In genomic region chr17:80262291-80262690, GRCh38 we compare ENCODE assay signal across 8 cellular contexts. TPM values are rescaled to one million over a fixed set of nuclear protein-coding genes. Genes with fewer than 3 reads are reported as not detected.
A peak's percentile ranks its signal among the peaks of the same experiment; 100 is the strongest.
DNase-seq lines count a peak whose midpoint lies in the region; ATAC-seq and TF ChIP-seq lines count a peak whose summit lies in the region.

No MANE protein-coding gene starts in this region.

- CTCF ChIA-PET in activated naive CD4-positive, alpha-beta T cell treated with anti-CD3 and anti-CD28 coated beads, Interleukin-2, amount 10 ng/mL, durations not matched to agents 7 days and 5 days (lab: Charles Lee): interaction anchor here (2.1 kb wide), 1 partner anchor 161 kb away, joined by 5 read pairs; the partner anchor contains the start of gene GAA

- no peaks in the 10 kb centered on the region for H3K27me3 ChIP-seq in adipocyte (replicated peaks; ENCODE audit: control insufficient read depth, insufficient read depth, low read length)
- H3K27me3 ChIP-seq in lung (ENCODE audit: control insufficient read depth, insufficient read depth): no peaks in the 10 kb centered on the region

- peak overlapping the region; percentile 83 to 95 for H3K27ac ChIP-seq in lung (ENCODE audit: low read depth in 1 of 2, low read length in 1 of 2)

- H3K36me3 ChIP-seq in adipocyte (ENCODE audit: control insufficient read depth, insufficient read depth, low read length, severe bottlenecking) (no peaks in the 10 kb centered on the region), lung (ENCODE audit: control insufficient read depth in 2 of 2, insufficient read depth in 2 of 2, low read length in 2 of 2) (peaks cover 0 to 4% of the 10 kb centered on the region in 2 donors)

- H3K4me1 ChIP-seq in adipocyte (ENCODE audit: control insufficient read depth, insufficient read depth, low read length) (peaks cover 34% of the 10 kb centered on the region), lung (ENCODE audit: control insufficient read depth in 2 of 2, insufficient read depth in 2 of 2, low read length in 2 of 2) (peaks cover 3 to 22% of the 10 kb centered on the region in 2 donors)

- H3K27ac Mint-ChIP-seq in activated naive CD4-positive, alpha-beta T cell treated with anti-CD3 and anti-CD28 coated beads, Interleukin-2, amount 10 ng/mL, durations not matched to agents 7 days and 5 days: peak overlapping the region; percentile 93
- H3K27ac Mint-ChIP-seq in type B pancreatic cell: peak overlapping the region; percentile 94

- H3K36me3 Mint-ChIP-seq in activated naive CD4-positive, alpha-beta T cell treated with anti-CD3 and anti-CD28 coated beads, Interleukin-2, amount 10 ng/mL, durations not matched to agents 7 days and 5 days: peaks cover 21% of the 10 kb centered on the region
- H3K36me3 Mint-ChIP-seq in type B pancreatic cell: peaks cover 4% of the 10 kb centered on the region

- peaks cover 62% of the 10 kb centered on the region for H3K4me1 Mint-ChIP-seq in activated naive CD4-positive, alpha-beta T cell treated with anti-CD3 and anti-CD28 coated beads, Interleukin-2, amount 10 ng/mL, durations not matched to agents 7 days and 5 days
- H3K4me1 Mint-ChIP-seq in type B pancreatic cell (ENCODE audit: unreplicated experiment): peaks cover 11% of the 10 kb centered on the region

- H3K4me3 ChIP-seq in adipocyte (ENCODE audit: low read length) (peak overlapping the region; percentile 92), lung (no peak overlapping the region)

- H3K9me3 ChIP-seq in adipocyte (ENCODE audit: control insufficient read depth, low read length) (no peaks in the 10 kb centered on the region), lung (ENCODE audit: control insufficient read depth in 2 of 2, insufficient read depth in 1 of 2, low read length in 1 of 2) (no peaks in the 10 kb centered on the region)

- no peaks in the 10 kb centered on the region for H3K27me3 Mint-ChIP-seq in activated naive CD4-positive, alpha-beta T cell treated with anti-CD3 and anti-CD28 coated beads, Interleukin-2, amount 10 ng/mL, durations not matched to agents 7 days and 5 days
- H3K27me3 Mint-ChIP-seq in type B pancreatic cell: no peaks in the 10 kb centered on the region

- no peaks in the 10 kb centered on the region for H3K9me3 Mint-ChIP-seq in activated naive CD4-positive, alpha-beta T cell treated with anti-CD3 and anti-CD28 coated beads, Interleukin-2, amount 10 ng/mL, durations not matched to agents 7 days and 5 days
- no peaks in the 10 kb centered on the region for H3K9me3 Mint-ChIP-seq in type B pancreatic cell

- WGBS in lung, 2 donors: 61 to 76% methylated on average over 3 of the region's 3 CpGs

- H3K9ac ChIP-seq in adipocyte (ENCODE audit: low read length): peak overlapping the region; percentile 98

- peak overlapping the region; percentile 98 for H3K4me3 Mint-ChIP-seq in activated naive CD4-positive, alpha-beta T cell treated with anti-CD3 and anti-CD28 coated beads, Interleukin-2, amount 10 ng/mL, durations not matched to agents 7 days and 5 days
- H3K4me3 Mint-ChIP-seq in type B pancreatic cell: peak overlapping the region; percentile 95

- no peak for TF ChIP-seq CTCF in lung (IDR thresholded peaks at IDR 0.05; ENCODE audit: control extremely low read depth, extremely low read depth)
- no peak for TF ChIP-seq CTCF in type B pancreatic cell (conservative IDR thresholded peaks at IDR 0.05)

- ATAC-seq in lung (ENCODE audit: insufficient read depth, low FRiP score) (no peak), HG03196 (IDR thresholded peaks at IDR 0.05; ENCODE audit: unreplicated experiment) (no peak), HG03342 (IDR thresholded peaks at IDR 0.05; ENCODE audit: unreplicated experiment) (no peak)

- DNase-seq in activated naive CD4-positive, alpha-beta T cell treated with anti-CD3 and anti-CD28 coated beads, Interleukin-2, amount 10 ng/mL, durations not matched to agents 7 days and 5 days: no peak
- no peak for DNase-seq in activated naive CD4-positive, alpha-beta T cell treated with anti-CD3 and anti-CD28 coated beads, Interleukin-2, amount 50 U/mL, for 16 hours
- DNase-seq in adipocyte (ENCODE audit: low read depth) (no peak), lung (ENCODE audit: low spot score) (no peak), type B pancreatic cell (ENCODE audit: extremely low spot score, unreplicated experiment) (no peak), OCI-M2 (lab: John Stamatoyannopoulos, UW; ENCODE audit: unreplicated experiment) (no peak)

RNA-seq across cellular contexts. Expression of gene RNF213, which starts 1.6 kb away (rescaled TPM):
- total RNA-seq in lung (100 to 1,000 TPM; 135 to 198 TPM), type B pancreatic cell (ENCODE audit: low replicate concordance) (47.3 and 57.0 TPM in 2 replicates)
- 10 to 100 TPM; 67.0 to 76.7 TPM for polyA plus RNA-seq in lung

RNA-seq across cellular contexts. Expression of gene SLC26A11, which starts 42.1 kb away (rescaled TPM):
- 10 to 100 TPM; 27.8 to 34.2 TPM for total RNA-seq in lung
- 10 to 100 TPM; 25.0 to 37.0 TPM for polyA plus RNA-seq in lung
- total RNA-seq in type B pancreatic cell (ENCODE audit: low replicate concordance): 23.6 and 26.4 TPM in 2 replicates

RNA-seq across cellular contexts. Expression of gene SGSH, which starts 42.2 kb away (rescaled TPM):
- 10 to 100 TPM; 27.5 to 75.1 TPM for total RNA-seq in lung
- 10 to 100 TPM; 42.5 to 65.7 TPM for polyA plus RNA-seq in lung
- 40.5 and 45.4 TPM in 2 replicates for total RNA-seq in type B pancreatic cell (ENCODE audit: low replicate concordance)
